ENCODE assay signal across 8 cellular contexts in the genomic region with DNA sequence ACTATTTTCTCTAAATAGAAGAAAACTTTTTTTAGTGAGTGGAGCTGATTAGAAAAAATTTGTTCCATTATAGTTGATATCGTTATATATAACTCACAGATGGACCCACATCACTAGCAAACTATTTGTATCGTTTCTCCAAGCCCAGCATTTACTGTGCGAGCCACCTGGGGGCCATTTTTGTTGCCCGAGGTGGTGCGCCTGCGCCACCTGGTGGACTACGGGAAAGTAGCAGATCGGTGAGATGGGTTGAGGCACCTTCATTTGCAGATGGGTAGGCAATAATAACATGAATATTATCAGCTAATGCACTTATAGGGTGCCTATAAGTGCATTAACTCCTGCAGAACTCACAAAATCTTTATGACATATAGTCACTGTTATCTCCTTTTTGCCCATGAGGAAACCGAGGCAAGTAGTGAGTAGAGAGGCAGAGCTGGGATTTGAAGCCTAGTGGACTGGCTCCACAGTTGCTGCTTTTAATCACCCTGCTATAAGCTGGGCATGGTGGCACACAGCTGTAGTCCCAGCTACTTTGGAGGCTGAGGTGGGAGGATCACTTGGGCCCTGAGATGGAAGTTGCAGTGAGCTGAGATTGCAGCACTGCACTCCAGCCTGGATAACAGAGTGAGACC. TPM values are rescaled to one million over a fixed set of nuclear protein-coding genes. Genes with fewer than 3 reads are reported as not detected.
DNase-seq lines count a peak whose midpoint lies in the region; ATAC-seq and TF ChIP-seq lines count a peak whose summit lies in the region.

No MANE protein-coding gene starts in this region.

- peaks cover 10% of the 10 kb centered on the region for H3K4me1 Mint-ChIP-seq in endodermal cell
- H3K4me1 Mint-ChIP-seq in nephron: peaks cover 20% of the 10 kb centered on the region

- H3K27ac Mint-ChIP-seq in endodermal cell (no peak overlapping the region), nephron (no peak overlapping the region)

- POLR2A ChIA-PET in BJ (lab: Charles Lee): no interaction called here

- H3K36me3 ChIP-seq in BJ (ENCODE audit: control insufficient read depth, insufficient read depth, low read length) (no peaks in the 10 kb centered on the region), endodermal cell (ENCODE audit: control insufficient read depth, insufficient read depth, low read length) (no peaks in the 10 kb centered on the region), tibial artery (no peaks in the 10 kb centered on the region)

- H3K4me1 ChIP-seq in endodermal cell (ENCODE audit: control insufficient read depth, insufficient read depth, low read length) (no peaks in the 10 kb centered on the region), tibial artery (peaks cover 0 to 6% (median 2%) of the 10 kb centered on the region in 4 donors)

- no peak overlapping the region for H3K9ac ChIP-seq in endodermal cell (ENCODE audit: extremely low read depth, low read length, poor library complexity, severe bottlenecking)

- DNase-seq in BJ (ENCODE audit: low read depth): no peak
- peak; percentile 73 for DNase-seq in NCI-H82 (lab: John Stamatoyannopoulos, UW)
- DNase-seq in activated CD8-positive, alpha-beta memory T cell treated with anti-CD3 and anti-CD28 coated beads for 1 hour (ENCODE audit: extremely low read depth in 1 of 2, low read depth in 1 of 2): peak; percentile 61 to 71
- peak; percentile 95 for DNase-seq in endodermal cell
- peak; percentile 49 to 73 for DNase-seq in tibial artery

- CTCF ChIA-PET in BJ (lab: Yijun Ruan, JAX): interaction anchor here (0.5 to 5.2 kb wide), 25 partner anchors 9 to 556 kb away, joined by 3 to 80 read pairs (median 4); a partner anchor contains a TSS

- H3K27me3 ChIP-seq in BJ (ENCODE audit: control insufficient read depth, insufficient read depth, low read length) (peaks cover 4% of the 10 kb centered on the region), endodermal cell (ENCODE audit: control insufficient read depth, insufficient read depth, low read length, poor library complexity, severe bottlenecking) (peaks cover 18% of the 10 kb centered on the region), tibial artery (peaks cover 0 to 4% of the 10 kb centered on the region in 2 donors)

- TF ChIP-seq CTCF in BJ (IDR thresholded peaks at IDR 0.05; ENCODE audit: insufficient read depth, low read depth, low read length): peak; percentile 89
- TF ChIP-seq CTCF in endodermal cell (conservative IDR thresholded peaks at IDR 0.05): peak; percentile 99
- peak; percentile 64 to 82 (median 68) for TF ChIP-seq CTCF in nephron (IDR thresholded peaks at IDR 0.05; ENCODE audit: unreplicated experiment in 3 of 3)
- TF ChIP-seq CTCF in tibial artery (IDR thresholded peaks at IDR 0.05): peak; percentile 69 to 83

- H3K27me3 Mint-ChIP-seq in endodermal cell (ENCODE audit: insufficient read depth): peaks cover 29% of the 10 kb centered on the region
- peaks cover 57% of the 10 kb centered on the region for H3K27me3 Mint-ChIP-seq in nephron (ENCODE audit: low read depth)

- 14 to 43% methylated on average over 2 to 9 of the region's 9 CpGs for WGBS in endodermal cell (ENCODE audit: insufficient coverage in 1 of 2, insufficient read length in 1 of 2), 2 experiments

- H3K9me3 Mint-ChIP-seq in endodermal cell (no peaks in the 10 kb centered on the region), nephron (peaks cover 3% of the 10 kb centered on the region)

- H3K4me3 Mint-ChIP-seq in endodermal cell (no peak overlapping the region), nephron (no peak overlapping the region)

- H3K27ac ChIP-seq in endodermal cell (ENCODE audit: low read depth, low read length) (no peak overlapping the region), tibial artery (no peak overlapping the region)

- ATAC-seq in GM21423 (IDR thresholded peaks at IDR 0.05; ENCODE audit: unreplicated experiment) (peak; percentile 69), HG02981 (IDR thresholded peaks at IDR 0.05; ENCODE audit: unreplicated experiment) (no peak)

- H3K4me3 ChIP-seq in BJ (ENCODE audit: low read depth, low read length) (no peak overlapping the region), endodermal cell (ENCODE audit: low read length) (no peak overlapping the region), tibial artery (no peak overlapping the region)

- intact Hi-C loops in tibial artery (cut with DNase I; ENCODE audit: low total_unique reads): no loop called here

- H3K9me3 ChIP-seq in endodermal cell (ENCODE audit: control insufficient read depth, low read length) (peaks cover 7% of the 10 kb centered on the region), tibial artery (no peaks in the 10 kb centered on the region)

- H3K36me3 Mint-ChIP-seq in endodermal cell (ENCODE audit: low read depth) (no peaks in the 10 kb centered on the region), nephron (ENCODE audit: low read depth) (no peaks in the 10 kb centered on the region)

RNA-seq across cellular contexts. Expression of a gene that starts 23.2 kb away (rescaled TPM):
- 0.06 TPM in 2 replicates for polyA plus RNA-seq in BJ (2011; rRNA removed)
- 0.10 and 0.19 TPM in 2 replicates for polyA minus RNA-seq in BJ (2011; rRNA and poly(A)+ RNA removed)
- total RNA-seq in endodermal cell: 10 to 100 TPM; 17.0 to 40.4 TPM
- polyA plus RNA-seq in endodermal cell (2013, experiment 1 of 2): 14.7 TPM
- 18.4 TPM for polyA plus RNA-seq in endodermal cell (2013, experiment 2 of 2)

RNA-seq across cellular contexts. Expression of a gene that starts 32.6 kb away (rescaled TPM):
- 0.02 TPM in 1 of 2 replicates, not detected in the other for polyA plus RNA-seq in BJ (2011; rRNA removed)
- polyA minus RNA-seq in BJ (2011; rRNA and poly(A)+ RNA removed): not detected in 2 replicates
- total RNA-seq in endodermal cell: 10 to 100 TPM; 10.4 to 37.0 TPM
- 8.8 TPM for polyA plus RNA-seq in endodermal cell (2013, experiment 1 of 2)
- 8.0 TPM for polyA plus RNA-seq in endodermal cell (2013, experiment 2 of 2)
